ENCODE assay signal across 25 cellular contexts in the genomic region with DNA sequence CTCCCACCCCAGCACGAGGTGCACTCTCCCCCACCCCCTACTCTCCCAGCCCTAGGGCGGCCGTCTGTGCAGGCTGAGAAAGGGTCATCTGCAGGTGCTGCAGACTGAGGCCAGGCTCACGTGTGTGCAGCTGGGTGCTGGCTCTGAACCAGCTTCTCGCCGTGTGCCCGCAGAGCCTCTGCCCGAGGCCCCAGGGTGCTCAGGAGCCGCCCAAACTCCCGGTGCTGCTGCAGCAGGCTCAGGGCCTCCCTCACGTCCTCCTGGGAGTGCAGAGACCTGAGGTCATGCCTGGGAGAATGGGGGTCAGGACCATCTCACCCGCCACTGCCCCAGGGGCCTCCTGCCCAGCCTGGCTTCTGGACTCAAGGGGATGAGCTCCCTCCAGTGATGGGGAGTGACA.
"Had no signal": no experiment of that assay in that cellular context is flagged by ENCODE, and none has a peak within 500 bp of the region (broad histone marks: within the 10 kb centered on the region; RNA-seq: fewer than 3 reads in every experiment).

No MANE protein-coding gene starts in this region.

- H3K36me3 Mint-ChIP-seq: activated naive CD4-positive, alpha-beta T cell treated with anti-CD3 and anti-CD28 coated beads, Interleukin-2, amount 50 U/mL, for 24 hours; immature natural killer cell; naive thymus-derived CD4-positive, alpha-beta T cell; stimulated activated effector memory CD8-positive, alpha-beta T cell treated with anti-CD3 and anti-CD28 coated beads, Interleukin-12 subunit alpha, Interleukin-12 subunit beta, amount 100 ng/mL, for 72 hours had no signal

- H3K27ac Mint-ChIP-seq: activated CD8-positive, alpha-beta T cell treated with anti-CD3 and anti-CD28 coated beads, Interleukin-2, amount 10 ng/mL, durations not matched to agents 7 days and 5 days; activated naive CD4-positive, alpha-beta T cell treated with anti-CD3 and anti-CD28 coated beads, Interleukin-2, amount 50 U/mL, for 24 hours; activated T-helper 1 cell treated with anti-CD3 and anti-CD28 coated beads, Interleukin-12 subunit alpha, Interleukin-12 subunit beta, Interleukin-2, Interleukin-4 antibody, amounts not matched to agents 30 ng/mL and 10 ng/mL and 1 ng/mL, durations not matched to agents 14 hours and 24 hours and 36 hours; immature natural killer cell; stimulated activated effector memory CD8-positive, alpha-beta T cell treated with anti-CD3 and anti-CD28 coated beads, Interleukin-12 subunit alpha, Interleukin-12 subunit beta, amount 100 ng/mL, for 72 hours had no signal

- ATAC-seq: activated CD8-positive, alpha-beta T cell treated with anti-CD3 and anti-CD28 coated beads, Interleukin-2, amount 10 ng/mL, durations not matched to agents 7 days and 5 days; left lung; naive thymus-derived CD4-positive, alpha-beta T cell; right lobe of liver; stimulated activated effector memory CD8-positive, alpha-beta T cell treated with anti-CD3 and anti-CD28 coated beads, Interleukin-12 subunit alpha, Interleukin-12 subunit beta, amount 100 ng/mL, for 72 hours; stimulated activated naive CD8-positive, alpha-beta T cell treated with anti-CD3 and anti-CD28 coated beads, Interleukin-15, amount 100 ng/mL, for 72 hours had no signal

- H3K27ac ChIP-seq: adrenal gland, colonic mucosa, esophagus muscularis mucosa, hepatocyte, left lung, right lobe of liver, skin epidermis, suprapubic skin, tibial nerve, WERI-Rb-1 had no signal

- H3K9me3 Mint-ChIP-seq: activated naive CD4-positive, alpha-beta T cell treated with anti-CD3 and anti-CD28 coated beads, Interleukin-2, amount 50 U/mL, for 24 hours; activated T-helper 1 cell treated with anti-CD3 and anti-CD28 coated beads, Interleukin-12 subunit alpha, Interleukin-12 subunit beta, Interleukin-2, Interleukin-4 antibody, amounts not matched to agents 30 ng/mL and 10 ng/mL and 1 ng/mL, durations not matched to agents 14 hours and 24 hours and 36 hours; immature natural killer cell; naive thymus-derived CD4-positive, alpha-beta T cell; neural crest cell; stimulated activated effector memory CD8-positive, alpha-beta T cell treated with anti-CD3 and anti-CD28 coated beads, Interleukin-12 subunit alpha, Interleukin-12 subunit beta, amount 100 ng/mL, for 72 hours; stimulated activated naive CD8-positive, alpha-beta T cell treated with anti-CD3 and anti-CD28 coated beads, Interleukin-15, amount 100 ng/mL, for 72 hours had no signal

- DNase-seq: activated CD4-positive, alpha-beta T cell treated with anti-CD3 and anti-CD28 coated beads, Interleukin-2, amount 50 U/mL, for 1 hour; activated CD4-positive, CD25-positive, alpha-beta regulatory T cell treated with anti-CD3 and anti-CD28 coated beads, Interleukin-2, amount 50 U/mL, for 72 hours; activated CD8-positive, alpha-beta T cell treated with anti-CD3 and anti-CD28 coated beads, Interleukin-2, amount 10 ng/mL, durations not matched to agents 7 days and 5 days; activated gamma-delta T cell treated with Interleukin-2 at 50 U/mL for 16 hours; adrenal gland; colonic mucosa; glutamatergic neuron; immature natural killer cell; kidney glomerular epithelial cell; naive thymus-derived CD4-positive, alpha-beta T cell; posterior cingulate gyrus; stimulated activated CD4-positive, alpha-beta T cell treated with anti-CD3 and anti-CD28 coated beads, Interleukin-2, amount 100 ng/mL, for 24 hours; stimulated activated naive CD8-positive, alpha-beta T cell treated with anti-CD3 and anti-CD28 coated beads, Interleukin-15, amount 100 ng/mL, for 72 hours; WERI-Rb-1 had no signal

- H3K4me3 Mint-ChIP-seq: activated CD8-positive, alpha-beta T cell treated with anti-CD3 and anti-CD28 coated beads, Interleukin-2, amount 10 ng/mL, durations not matched to agents 7 days and 5 days; activated naive CD4-positive, alpha-beta T cell treated with anti-CD3 and anti-CD28 coated beads, Interleukin-2, amount 50 U/mL, for 24 hours; activated T-helper 1 cell treated with anti-CD3 and anti-CD28 coated beads, Interleukin-12 subunit alpha, Interleukin-12 subunit beta, Interleukin-2, Interleukin-4 antibody, amounts not matched to agents 30 ng/mL and 10 ng/mL and 1 ng/mL, durations not matched to agents 14 hours and 24 hours and 36 hours; immature natural killer cell; naive thymus-derived CD4-positive, alpha-beta T cell; neural crest cell; stimulated activated effector memory CD8-positive, alpha-beta T cell treated with anti-CD3 and anti-CD28 coated beads, Interleukin-12 subunit alpha, Interleukin-12 subunit beta, amount 100 ng/mL, for 72 hours; stimulated activated naive CD8-positive, alpha-beta T cell treated with anti-CD3 and anti-CD28 coated beads, Interleukin-15, amount 100 ng/mL, for 72 hours had no signal
